ENCODE assay signal across 22 cellular contexts in genomic region chr15:82698711-82699345, GRCh38. TPM values are rescaled to one million over a fixed set of nuclear protein-coding genes. Genes with fewer than 3 reads are reported as not detected.
DNase-seq lines count a peak whose midpoint lies in the region; ATAC-seq lines count a peak whose summit lies in the region.
"Had no signal": no experiment of that assay in that cellular context is flagged by ENCODE, and none has a peak within 500 bp of the region (broad histone marks: within the 10 kb centered on the region; RNA-seq: fewer than 3 reads in every experiment).

No MANE protein-coding gene starts in this region.

- H3K9me3 Mint-ChIP-seq in stimulated activated memory B cell treated with anti-CD40 and anti-IgM and Interleukin-4, amounts not matched to agents 10 μg/mL and 1 μg/mL and 100 μg/mL, for 72 hours = no peaks in the 10 kb centered on the region
- H3K9me3 Mint-ChIP-seq: HFFc6 had no signal

- H3K27me3 Mint-ChIP-seq in stimulated activated memory B cell treated with anti-CD40 and anti-IgM and Interleukin-4, amounts not matched to agents 10 μg/mL and 1 μg/mL and 100 μg/mL, for 72 hours = peaks cover 23% of the 10 kb centered on the region
- peaks cover 12% of the 10 kb centered on the region for H3K27me3 Mint-ChIP-seq in T-helper 17 cell

- H3K27ac Mint-ChIP-seq in stimulated activated memory B cell treated with anti-CD40 and anti-IgM and Interleukin-4, amounts not matched to agents 10 μg/mL and 1 μg/mL and 100 μg/mL, for 72 hours = no peak overlapping the region
- no peak overlapping the region for H3K27ac Mint-ChIP-seq in T-helper 17 cell
- H3K27ac Mint-ChIP-seq: CD4-positive, CD25-positive, alpha-beta regulatory T cell; HFFc6 had no signal

- H3K4me3 Mint-ChIP-seq in stimulated activated memory B cell treated with anti-CD40 and anti-IgM and Interleukin-4, amounts not matched to agents 10 μg/mL and 1 μg/mL and 100 μg/mL, for 72 hours = no peak overlapping the region
- no peak overlapping the region for H3K4me3 Mint-ChIP-seq in T-helper 17 cell
- H3K4me3 Mint-ChIP-seq: CD4-positive, CD25-positive, alpha-beta regulatory T cell; HFFc6 had no signal

- H3K36me3 Mint-ChIP-seq in stimulated activated memory B cell treated with anti-CD40 and anti-IgM and Interleukin-4, amounts not matched to agents 10 μg/mL and 1 μg/mL and 100 μg/mL, for 72 hours = no peaks in the 10 kb centered on the region
- no peaks in the 10 kb centered on the region for H3K36me3 Mint-ChIP-seq in T-helper 17 cell (ENCODE audit: low read depth)
- H3K36me3 Mint-ChIP-seq: CD4-positive, CD25-positive, alpha-beta regulatory T cell had no signal

- no peaks in the 10 kb centered on the region for H3K9me3 ChIP-seq in T-helper 17 cell (ENCODE audit: control insufficient read depth, low read length, poor library complexity, severe bottlenecking)
- H3K9me3 ChIP-seq: A549, BE2C, MG63, SJSA1 had no signal

- no peaks in the 10 kb centered on the region for H3K4me1 Mint-ChIP-seq in stimulated activated memory B cell treated with anti-CD40 and anti-IgM and Interleukin-4, amounts not matched to agents 10 μg/mL and 1 μg/mL and 100 μg/mL, for 72 hours
- H3K4me1 Mint-ChIP-seq in T-helper 17 cell = no peaks in the 10 kb centered on the region
- H3K4me1 Mint-ChIP-seq: CD4-positive, CD25-positive, alpha-beta regulatory T cell had no signal

- DNase-seq in ELF-1 (ENCODE audit: low read depth, low spot score) = peak; percentile 72
- DNase-seq in NCI-H460 (ENCODE audit: extremely low read depth, low read depth) = peak; percentile 26
- DNase-seq in mesenteric fat pad (ENCODE audit: low spot score) = peak; percentile 60
- no peak for DNase-seq in HCEC 1CT
- DNase-seq in GM03348 (ENCODE audit: low spot score) = no peak
- DNase-seq in T-helper 17 cell = no peak
- DNase-seq: BE2C; CD4-positive, CD25-positive, alpha-beta regulatory T cell; DMS79; HFFc6; MG63; NCI-H1417; NCI-H1694 treated with DMSO at 0.1 percent for 48 hours; NCI-H2081 treated with DMSO at 0.1 percent for 48 hours; NCI-H2171 treated with DMSO at 0.1 percent for 48 hours; NCI-H526; OCI-M1 had no signal

- ATAC-seq in stimulated activated memory B cell treated with anti-CD40 and anti-IgM and Interleukin-4, amounts not matched to agents 10 μg/mL and 1 μg/mL and 100 μg/mL, for 72 hours = peak; percentile 8
- no peak for ATAC-seq in T-helper 17 cell
- ATAC-seq: GM12878, Right ventricle myocardium inferior had no signal

RNA-seq across cellular contexts. Expression of gene AP3B2, which starts 10.8 kb away (rescaled TPM):
- total RNA-seq in NCI-H460 (2014; rRNA removed; shearing (Covaris generic)) = 0.89 and 1.1 TPM in 2 replicates
- 1.0 and 1.1 TPM in 2 replicates for polyA plus RNA-seq in NCI-H460 (2014; cell fraction: nucleus; rRNA removed)
- total RNA-seq in mesenteric fat pad = 0.84 TPM
- under 1 TPM; 0.10 TPM for total RNA-seq in T-helper 17 cell
- total RNA-seq: GM12878, HFFc6 had no signal
- polyA plus RNA-seq: GM12878 had no signal

RNA-seq across cellular contexts. Expression of gene CPEB1, which starts 51.7 kb away (rescaled TPM):
- 1.6 and 2.2 TPM in 2 replicates for total RNA-seq in NCI-H460 (2014; rRNA removed; shearing (Covaris generic))
- 0.36 and 0.76 TPM in 2 replicates for polyA plus RNA-seq in NCI-H460 (2014; cell fraction: nucleus; rRNA removed)
- total RNA-seq in mesenteric fat pad = 2.5 TPM
- total RNA-seq in T-helper 17 cell = under 1 TPM; 0.32 to 0.50 TPM
- total RNA-seq: CD4-positive, CD25-positive, alpha-beta regulatory T cell had no signal

Comparison
In these comparisons a context has a peak if more than half of its experiments do, and no peak if none do; other contexts are left out.
1. DNase-seq: peak in ELF-1 (single experiment), NCI-H460 (single experiment) and mesenteric fat pad (single experiment); none in HCEC 1CT (single experiment), GM03348 (single experiment) and T-helper 17 cell (0 of 3).